1 cellular context compared by ENCODE assay signal in genomic region chr11:130145975-130146776, GRCh38.
TF ChIP-seq lines count a peak whose summit lies in the region.

No MANE protein-coding gene starts in this region.

TF ChIP-seq in H1, 55 proteins besides CTCF, POLR2A, EP300 and RAD21 (continued from another document):
- TF ChIP-seq CHD7 (IDR thresholded peaks at IDR 0.05; ENCODE audit: insufficient replicate concordance, low read length) (no peak), SIX5 (IDR thresholded peaks at IDR 0.05; ENCODE audit: low read depth, low read length) (no peak), USF2 (IDR thresholded peaks at IDR 0.05; ENCODE audit: low read length) (no peak), SP4 (IDR thresholded peaks at IDR 0.05; ENCODE audit: low read length) (no peak), KDM4A (IDR thresholded peaks at IDR 0.05; ENCODE audit: low read depth, low read length, severe bottlenecking) (no peak), SIRT6 (IDR thresholded peaks at IDR 0.05; ENCODE audit: low read length) (no peak), TEAD4 (IDR thresholded peaks at IDR 0.05; ENCODE audit: low read depth, low read length) (peak; percentile 94), CHD1 (IDR thresholded peaks at IDR 0.05; ENCODE audit: low read depth, low read length) (no peak), ATF3 (IDR thresholded peaks at IDR 0.05; ENCODE audit: insufficient read depth, low read depth, low read length) (no peak), CBX8 (IDR thresholded peaks at IDR 0.05; ENCODE audit: borderline replicate concordance, low read depth, low read length) (no peak), YY1 (IDR thresholded peaks at IDR 0.05; ENCODE audit: low read depth, low read length) (0 out of 2 replicates have a peak, but pooled peaks have one; percentile 26), RNF2 (IDR thresholded peaks at IDR 0.05; ENCODE audit: borderline replicate concordance, low read depth, low read length, missing control alignments, poor library complexity, severe bottlenecking) (no peak), POLR2AphosphoS5 (IDR thresholded peaks at IDR 0.05; ENCODE audit: low read depth, low read length) (peak; percentile 73), NRF1 (IDR thresholded peaks at IDR 0.05; ENCODE audit: low read depth, low read length) (no peak), TBP (IDR thresholded peaks at IDR 0.05; ENCODE audit: low read depth, low read length) (peak; percentile 38; the same call in 1 of the 2 replicates), ATF2 (IDR thresholded peaks at IDR 0.05; ENCODE audit: low read length) (peak; percentile 70; the same call in 1 of the 2 replicates), GABPA (IDR thresholded peaks at IDR 0.05; ENCODE audit: borderline replicate concordance, insufficient read depth, low read length) (no peak), RFX5 (IDR thresholded peaks at IDR 0.05; ENCODE audit: borderline replicate concordance, low read depth, low read length) (no peak), ZNF274 (IDR thresholded peaks at IDR 0.05; ENCODE audit: borderline replicate concordance, extremely low read depth, low read length) (no peak), HDAC2 (IDR thresholded peaks at IDR 0.05; ENCODE audit: borderline replicate concordance in 1 of 2, low read depth in 2 of 2, low read length in 2 of 2) (peak in 1 of 2 experiments; percentile 59; a peak in 1 of 4 replicates), BCL11A (IDR thresholded peaks at IDR 0.05; ENCODE audit: low read depth in 2 of 2, low read length in 2 of 2) (no peak), ASH2L (IDR thresholded peaks at IDR 0.05; ENCODE audit: low read length) (peak; percentile 65), KDM1A (IDR thresholded peaks at IDR 0.05; ENCODE audit: borderline replicate concordance, low read length) (no peak), TAF1 (IDR thresholded peaks at IDR 0.05; ENCODE audit: low read depth, low read length) (peak; percentile 49; the same call in 1 of the 2 replicates), CEBPB (IDR thresholded peaks at IDR 0.05; ENCODE audit: low read depth, low read length) (no peak), RXRA (IDR thresholded peaks at IDR 0.05; ENCODE audit: insufficient read depth, low read depth, low read length) (peak; percentile 91; the same call in 1 of the 2 replicates), TAF7 (optimal IDR thresholded peaks at IDR 0.05; ENCODE audit: borderline replicate concordance, low read depth, low read length) (no peak), SIN3A (conservative IDR thresholded peaks at IDR 0.05 in 1 of 2, IDR thresholded peaks at IDR 0.05 in 1 of 2; ENCODE audit: low read depth in 1 of 2, low read length in 2 of 2) (peak; percentile 93 to 98; a peak in 3 of 4 replicates), NANOG (IDR thresholded peaks at IDR 0.05; ENCODE audit: insufficient read depth, low read depth, low read length, poor library complexity, severe bottlenecking) (no peak), CBX5 (IDR thresholded peaks at IDR 0.05; ENCODE audit: low read depth, low read length) (no peak), FOSL1 (IDR thresholded peaks at IDR 0.05; ENCODE audit: insufficient read depth, low read depth, low read length) (no peak), JUN (IDR thresholded peaks at IDR 0.05; ENCODE audit: low read depth, low read length) (0 out of 2 replicates have a peak, but pooled peaks have one; percentile 57), MAFK (IDR thresholded peaks at IDR 0.05; ENCODE audit: low read depth, low read length) (no peak; the same call in 1 of the 2 replicates), POU5F1 (IDR thresholded peaks at IDR 0.05; ENCODE audit: low read depth, low read length) (no peak), SP1 (IDR thresholded peaks at IDR 0.05; ENCODE audit: low read depth, low read length) (peak; percentile 33; the same call in 1 of the 2 replicates), SAP30 (IDR thresholded peaks at IDR 0.05; ENCODE audit: insufficient read depth, insufficient replicate concordance, low read length) (peak; percentile 82), MAX (IDR thresholded peaks at IDR 0.05) (peak; percentile 86), CHD2 (IDR thresholded peaks at IDR 0.05; ENCODE audit: low read length) (no peak; the same call in 1 of the 2 replicates), E2F6 (IDR thresholded peaks at IDR 0.05) (peak; percentile 56), GTF2F1 (IDR thresholded peaks at IDR 0.05; ENCODE audit: borderline replicate concordance, low read depth, low read length) (no peak), PHF8 (conservative IDR thresholded peaks at IDR 0.05; ENCODE audit: low read depth, low read length) (no peak), HDAC6 (IDR thresholded peaks at IDR 0.05; ENCODE audit: low read depth, low read length) (no peak), SP2 (IDR thresholded peaks at IDR 0.05; ENCODE audit: low read length) (no peak), KDM5A (IDR thresholded peaks at IDR 0.05; ENCODE audit: low read length) (no peak), EZH2 (IDR thresholded peaks at IDR 0.05; ENCODE audit: low read depth, low read length, severe bottlenecking) (no peak), JUND (IDR thresholded peaks at IDR 0.05; ENCODE audit: low read length) (peak; percentile 94), CTBP2 (IDR thresholded peaks at IDR 0.05; ENCODE audit: borderline replicate concordance, insufficient read depth, insufficient read length, low read length) (peak; percentile 90), TCF12 (IDR thresholded peaks at IDR 0.05; ENCODE audit: low read depth, low read length) (peak; percentile 91; the same call in 1 of the 2 replicates), BACH1 (IDR thresholded peaks at IDR 0.05; ENCODE audit: low read length) (peak; percentile 43; the same call in 1 of the 2 replicates), EGR1 (IDR thresholded peaks at IDR 0.05; ENCODE audit: borderline replicate concordance, low read depth, low read length) (no peak), CREB1 (IDR thresholded peaks at IDR 0.05) (peak; percentile 63)
